In the genomic region with DNA sequence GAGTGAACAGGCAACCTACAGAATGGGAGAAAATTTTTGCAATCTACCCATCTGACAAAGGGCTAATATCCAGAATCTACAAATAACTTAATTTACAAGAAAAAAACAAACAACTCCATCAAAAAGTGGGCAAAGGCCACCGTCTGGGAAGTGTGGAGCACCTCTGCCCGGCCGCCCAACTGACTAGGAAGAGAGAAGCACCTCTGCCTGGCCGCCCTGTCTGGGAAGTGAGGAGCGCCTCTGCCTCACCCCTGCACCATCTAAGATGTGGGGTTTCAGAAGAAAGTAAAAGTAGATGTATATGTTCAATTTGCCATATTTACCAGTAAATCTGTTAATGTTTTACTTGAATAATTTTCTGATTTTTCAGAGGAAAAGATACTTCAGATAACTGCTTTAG, we compare ENCODE assay signal across 17 cellular contexts.
"Had no signal": no experiment of that assay in that cellular context is flagged by ENCODE, and none has a peak within 500 bp of the region (broad histone marks: within the 10 kb centered on the region; RNA-seq: fewer than 3 reads in every experiment).

No MANE protein-coding gene starts in this region.

- ATAC-seq: stimulated activated effector memory CD8-positive, alpha-beta T cell treated with anti-CD3 and anti-CD28 coated beads, Interleukin-12 subunit alpha, Interleukin-12 subunit beta, amount 100 ng/mL, for 72 hours; stimulated activated memory B cell treated with anti-CD40 and anti-IgM and Interleukin-4, amounts not matched to agents 10 μg/mL and 1 μg/mL and 100 μg/mL, for 72 hours; stimulated activated naive B cell treated with anti-CD40 and anti-IgM and Interleukin-4, amounts not matched to agents 10 μg/mL and 1 μg/mL and 100 μg/mL, for 72 hours; stimulated activated naive CD8-positive, alpha-beta T cell treated with anti-CD3 and anti-CD28 coated beads, Interleukin-15, amount 100 ng/mL, for 72 hours; stimulated activated naive CD8-positive, alpha-beta T cell treated with anti-CD3 and anti-CD28 coated beads, Interleukin-15, Interleukin-2, amounts not matched to agents 100 U/mL and 50 U/mL, for 24 hours; upper lobe of right lung had no signal

- H3K4me3 ChIP-seq: stomach, suprapubic skin, testis, thoracic aorta, thyroid gland, tibial artery, tibial nerve, transverse colon, upper lobe of left lung, upper lobe of right lung, uterus, vagina had no signal

- H3K36me3 ChIP-seq: stomach, suprapubic skin, thoracic aorta, thyroid gland, tibial artery, tibial nerve, transverse colon, upper lobe of left lung, upper lobe of right lung, uterus, vagina had no signal

- H3K27me3 ChIP-seq: stomach, suprapubic skin, testis, thyroid gland, tibial artery, tibial nerve, transverse colon, upper lobe of left lung, upper lobe of right lung, uterus, vagina had no signal

- H3K4me1 ChIP-seq: stomach, suprapubic skin, testis, thyroid gland, tibial artery, transverse colon, upper lobe of left lung, upper lobe of right lung, uterus, vagina had no signal

- H3K9me3 ChIP-seq: stomach, suprapubic skin, testis, thoracic aorta, thyroid gland, tibial nerve, transverse colon, upper lobe of left lung, upper lobe of right lung, uterus, vagina had no signal
